ENCODE assay signal across 26 cellular contexts in genomic region chr16:4954714-4955113, GRCh38. TPM values are rescaled to one million over a fixed set of nuclear protein-coding genes. Genes with fewer than 3 reads are reported as not detected.
"Had no signal": no experiment of that assay in that cellular context is flagged by ENCODE, and none has a peak within 500 bp of the region (broad histone marks: within the 10 kb centered on the region; RNA-seq: fewer than 3 reads in every experiment).

No MANE protein-coding gene starts in this region.

- H3K27ac ChIP-seq: coronary artery, foreskin keratinocyte, hepatocyte, left ventricle myocardium inferior, neural progenitor cell, pancreas, testis, tibial nerve, upper lobe of right lung had no signal

- H3K9me3 ChIP-seq: left ventricle myocardium inferior, pancreas, testis, tibial nerve, upper lobe of right lung had no signal

- H3K4me3 ChIP-seq: coronary artery, hepatocyte, left ventricle myocardium inferior, lung, neural progenitor cell, pancreas, smooth muscle cell, testis, tibial nerve, upper lobe of right lung had no signal

- H3K27me3 ChIP-seq: hepatocyte, pancreas, testis, upper lobe of right lung had no signal

- H2AFZ ChIP-seq: hepatocyte, neural progenitor cell had no signal

- H3K79me2 ChIP-seq: hepatocyte had no signal

- H3K4me1 ChIP-seq: foreskin keratinocyte, neural progenitor cell had no signal

- H3K36me3 ChIP-seq: left ventricle myocardium inferior, neural progenitor cell, pancreas, tibial nerve, upper lobe of right lung had no signal

- FAIRE-seq: endometrium, kidney, pancreas had no signal

- ATAC-seq: esophagus mucosa; foreskin keratinocyte; left cardiac atrium; natural killer cell treated with Interleukin-12 subunit alpha and Interleukin-12 subunit beta and Interleukin-15 and Interleukin-18, amount 100 ng/mL, for 72 hours; pancreas; right cardiac atrium; stimulated activated effector memory CD8-positive, alpha-beta T cell treated with anti-CD3 and anti-CD28 coated beads, Interleukin-12 subunit alpha, Interleukin-12 subunit beta, amount 100 ng/mL, for 72 hours; upper lobe of right lung had no signal

- H3K9ac ChIP-seq: neural progenitor cell had no signal

- H3K4me2 ChIP-seq: hepatocyte, neural progenitor cell, smooth muscle cell had no signal

- DNase-seq: effector memory CD4-positive, alpha-beta T cell; foreskin keratinocyte; head of caudate nucleus; kidney; left cardiac atrium; left ventricle myocardium inferior; mesenchymal stem cell; midbrain; nucleus accumbens; pancreas; stimulated activated CD4-positive, alpha-beta T cell treated with anti-CD3 and anti-CD28 coated beads, Interleukin-4, amount 100 ng/mL, for 1 hour; stimulated activated CD8-positive, alpha-beta memory T cell treated with anti-CD3 and anti-CD28 coated beads, Interleukin-4, amount 100 ng/mL, for 48 hours; testis; upper lobe of right lung had no signal

RNA-seq across cellular contexts. Expression of gene SEC14L5, which starts 3.4 kb away (rescaled TPM):
- total RNA-seq: chondrocyte; foreskin keratinocyte; natural killer cell treated with Interleukin-12 subunit alpha and Interleukin-12 subunit beta and Interleukin-15 and Interleukin-18, amount 100 ng/mL, for 72 hours; smooth muscle cell had no signal
- polyA plus RNA-seq: foreskin keratinocyte, smooth muscle cell had no signal

RNA-seq across cellular contexts. Expression of gene PPL, which starts 17.8 kb away (rescaled TPM):
- total RNA-seq: natural killer cell treated with Interleukin-12 subunit alpha and Interleukin-12 subunit beta and Interleukin-15 and Interleukin-18, amount 100 ng/mL, for 72 hours had no signal
